Comparison of ENCODE assay signal across 1 cellular context in the genomic region with DNA sequence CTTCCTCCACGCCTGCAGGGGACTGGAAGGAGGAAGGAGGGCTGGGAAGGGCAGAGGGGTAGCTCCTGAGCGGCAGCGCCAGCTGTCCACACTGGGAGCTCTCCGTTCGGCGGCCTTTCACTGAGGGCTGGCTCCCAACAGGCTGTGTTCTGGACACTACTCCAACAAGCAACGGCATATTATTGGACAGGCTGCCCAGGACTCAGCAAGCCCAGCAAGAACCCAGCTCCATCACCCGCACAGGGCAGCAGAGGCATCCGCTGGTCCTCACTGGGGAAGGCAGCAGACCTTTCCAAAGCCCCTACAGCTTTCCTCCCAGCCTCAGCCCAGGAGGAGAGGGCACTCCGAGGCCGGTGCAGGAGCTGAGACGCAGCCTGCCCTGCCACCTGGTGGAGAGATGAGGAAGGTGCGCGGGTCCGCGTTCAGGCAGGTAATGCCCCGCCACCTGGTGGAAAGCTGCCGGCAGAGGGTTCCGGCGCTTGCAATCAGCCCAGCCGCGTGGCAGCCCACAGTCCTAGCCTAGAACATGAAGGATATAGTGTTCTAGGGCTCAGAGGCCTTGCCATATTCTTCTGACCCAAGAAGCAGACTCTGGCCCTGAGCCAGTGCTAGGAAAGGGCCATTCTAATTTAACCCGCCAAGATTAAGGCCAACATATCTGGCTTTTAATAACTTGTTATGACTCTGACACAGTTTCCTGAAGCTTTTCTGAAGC.
TF ChIP-seq lines count a peak whose summit lies in the region.

No MANE protein-coding gene starts in this region.

TF ChIP-seq in HepG2, 621 proteins besides CTCF, POLR2A, EP300 and RAD21 (continued from another document and continues in another):
- TF ChIP-seq, protein P1, sequence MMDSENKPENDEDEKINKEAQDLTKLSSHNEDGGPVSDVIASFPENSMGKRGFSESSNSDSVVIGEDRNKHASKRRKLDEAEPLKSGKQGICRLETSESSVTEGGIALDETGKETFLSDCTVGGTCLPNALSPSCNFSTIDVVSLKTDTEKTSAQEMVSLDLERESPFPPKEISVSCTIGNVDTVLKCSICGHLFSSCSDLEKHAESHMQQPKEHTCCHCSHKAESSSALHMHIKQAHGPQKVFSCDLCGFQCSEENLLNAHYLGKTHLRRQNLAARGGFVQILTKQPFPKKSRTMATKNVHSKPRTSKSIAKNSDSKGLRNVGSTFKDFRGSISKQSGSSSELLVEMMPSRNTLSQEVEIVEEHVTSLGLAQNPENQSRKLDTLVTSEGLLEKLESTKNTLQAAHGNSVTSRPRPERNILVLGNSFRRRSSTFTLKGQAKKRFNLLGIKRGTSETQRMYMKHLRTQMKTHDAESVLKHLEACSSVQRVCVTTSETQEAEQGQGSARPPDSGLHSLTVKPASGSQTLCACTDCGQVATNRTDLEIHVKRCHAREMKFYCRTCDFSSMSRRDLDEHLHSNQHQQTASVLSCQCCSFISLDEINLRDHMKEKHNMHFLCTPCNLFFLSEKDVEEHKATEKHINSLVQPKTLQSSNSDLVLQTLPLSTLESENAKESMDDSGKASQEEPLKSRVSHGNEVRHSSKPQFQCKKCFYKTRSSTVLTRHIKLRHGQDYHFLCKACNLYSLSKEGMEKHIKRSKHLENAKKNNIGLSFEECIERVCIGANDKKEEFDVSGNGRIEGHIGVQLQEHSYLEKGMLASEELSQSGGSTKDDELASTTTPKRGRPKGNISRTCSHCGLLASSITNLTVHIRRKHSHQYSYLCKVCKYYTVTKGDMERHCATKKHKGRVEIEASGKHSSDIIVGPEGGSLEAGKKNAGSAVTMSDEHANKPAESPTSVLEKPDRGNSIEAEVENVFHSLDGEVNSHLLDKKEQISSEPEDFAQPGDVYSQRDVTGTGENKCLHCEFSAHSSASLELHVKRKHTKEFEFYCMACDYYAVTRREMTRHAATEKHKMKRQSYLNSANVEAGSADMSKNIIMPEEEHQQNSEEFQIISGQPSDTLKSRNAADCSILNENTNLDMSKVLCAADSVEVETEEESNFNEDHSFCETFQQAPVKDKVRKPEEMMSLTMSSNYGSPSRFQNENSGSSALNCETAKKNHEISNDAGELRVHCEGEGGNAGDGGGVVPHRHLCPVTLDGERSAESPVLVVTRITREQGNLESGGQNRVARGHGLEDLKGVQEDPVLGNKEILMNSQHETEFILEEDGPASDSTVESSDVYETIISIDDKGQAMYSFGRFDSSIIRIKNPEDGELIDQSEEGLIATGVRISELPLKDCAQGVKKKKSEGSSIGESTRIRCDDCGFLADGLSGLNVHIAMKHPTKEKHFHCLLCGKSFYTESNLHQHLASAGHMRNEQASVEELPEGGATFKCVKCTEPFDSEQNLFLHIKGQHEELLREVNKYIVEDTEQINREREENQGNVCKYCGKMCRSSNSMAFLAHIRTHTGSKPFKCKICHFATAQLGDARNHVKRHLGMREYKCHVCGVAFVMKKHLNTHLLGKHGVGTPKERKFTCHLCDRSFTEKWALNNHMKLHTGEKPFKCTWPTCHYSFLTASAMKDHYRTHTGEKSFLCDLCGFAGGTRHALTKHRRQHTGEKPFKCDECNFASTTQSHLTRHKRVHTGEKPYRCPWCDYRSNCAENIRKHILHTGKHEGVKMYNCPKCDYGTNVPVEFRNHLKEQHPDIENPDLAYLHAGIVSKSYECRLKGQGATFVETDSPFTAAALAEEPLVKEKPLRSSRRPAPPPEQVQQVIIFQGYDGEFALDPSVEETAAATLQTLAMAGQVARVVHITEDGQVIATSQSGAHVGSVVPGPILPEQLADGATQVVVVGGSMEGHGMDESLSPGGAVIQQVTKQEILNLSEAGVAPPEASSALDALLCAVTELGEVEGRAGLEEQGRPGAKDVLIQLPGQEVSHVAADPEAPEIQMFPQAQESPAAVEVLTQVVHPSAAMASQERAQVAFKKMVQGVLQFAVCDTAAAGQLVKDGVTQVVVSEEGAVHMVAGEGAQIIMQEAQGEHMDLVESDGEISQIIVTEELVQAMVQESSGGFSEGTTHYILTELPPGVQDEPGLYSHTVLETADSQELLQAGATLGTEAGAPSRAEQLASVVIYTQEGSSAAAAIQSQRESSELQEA (CRISPR knock-in tag; IDR thresholded peaks at IDR 0.05; ENCODE audit: not compliant biosample characterization) = no peak
- TF ChIP-seq ZSCAN31 (CRISPR knock-in tag; IDR thresholded peaks at IDR 0.05; ENCODE audit: low read depth) (peak; percentile 36; the same call in 1 of the 2 replicates), ZNF451 (CRISPR knock-in tag; IDR thresholded peaks at IDR 0.05) (peak; percentile 69; the same call in 1 of the 2 replicates), BRD4 (CRISPR knock-in tag; IDR thresholded peaks at IDR 0.05) (no peak), ISL2 (CRISPR knock-in tag; IDR thresholded peaks at IDR 0.05) (no peak), ZNF33A (CRISPR knock-in tag; IDR thresholded peaks at IDR 0.05; ENCODE audit: borderline replicate concordance) (no peak), ZNF598 (CRISPR knock-in tag; IDR thresholded peaks at IDR 0.05; ENCODE audit: borderline replicate concordance) (peak; percentile 87; the same call in 1 of the 2 replicates), TEAD3 (CRISPR knock-in tag; optimal IDR thresholded peaks at IDR 0.05; ENCODE audit: borderline replicate concordance) (peak; percentile 72), RARG (CRISPR knock-in tag; IDR thresholded peaks at IDR 0.05; ENCODE audit: low read depth) (no peak), ZNF589 (CRISPR knock-in tag; conservative IDR thresholded peaks at IDR 0.05) (no peak), HNRNPK (IDR thresholded peaks at IDR 0.05; ENCODE audit: low read depth, low read length, poor library complexity, severe bottlenecking) (no peak), ZNF577 (CRISPR knock-in tag; IDR thresholded peaks at IDR 0.05; ENCODE audit: borderline replicate concordance, low read depth) (no peak), ZZZ3 (CRISPR knock-in tag; IDR thresholded peaks at IDR 0.05; ENCODE audit: borderline replicate concordance) (0 out of 2 replicates have a peak, but pooled peaks have one; percentile 50), ARHGAP35 (CRISPR knock-in tag; IDR thresholded peaks at IDR 0.05; ENCODE audit: borderline replicate concordance) (no peak), ZNF616 (CRISPR knock-in tag; IDR thresholded peaks at IDR 0.05; ENCODE audit: low read depth) (no peak), CCAR2 (optimal IDR thresholded peaks at IDR 0.05; ENCODE audit: low read depth, low read length) (no peak), ZBTB21 (CRISPR knock-in tag; IDR thresholded peaks at IDR 0.05) (no peak), YY1 (IDR thresholded peaks at IDR 0.05; ENCODE audit: insufficient read depth, insufficient replicate concordance, low read depth, low read length) (peak; percentile 69), ZNF546 (CRISPR knock-in tag; conservative IDR thresholded peaks at IDR 0.05) (no peak), TSC22D2 (CRISPR knock-in tag; IDR thresholded peaks at IDR 0.05; ENCODE audit: borderline replicate concordance) (peak; percentile 87; the same call in 1 of the 2 replicates), SP1 (IDR thresholded peaks at IDR 0.05) (no peak), SP1 (CRISPR knock-in tag; IDR thresholded peaks at IDR 0.05) (peak; percentile 47; the same call in 1 of the 2 replicates), CHCHD3 (CRISPR knock-in tag; IDR thresholded peaks at IDR 0.05) (no peak), HMG20A (CRISPR knock-in tag; IDR thresholded peaks at IDR 0.05; ENCODE audit: borderline replicate concordance) (0 out of 2 replicates have a peak, but pooled peaks have one; percentile 30), ISX (CRISPR knock-in tag; conservative IDR thresholded peaks at IDR 0.05) (no peak), RFX1 (IDR thresholded peaks at IDR 0.05) (no peak), NFIB (CRISPR knock-in tag; IDR thresholded peaks at IDR 0.05; ENCODE audit: borderline replicate concordance) (no peak), SP2 (CRISPR knock-in tag; IDR thresholded peaks at IDR 0.05) (no peak), ZNF510 (CRISPR knock-in tag; IDR thresholded peaks at IDR 0.05; ENCODE audit: low read depth) (0 out of 2 replicates have a peak, but pooled peaks have one; percentile 42), KDM2A (CRISPR knock-in tag; IDR thresholded peaks at IDR 0.05; ENCODE audit: borderline replicate concordance, low read depth) (peak; percentile 92), KLF11 (CRISPR knock-in tag; IDR thresholded peaks at IDR 0.05) (no peak), PTBP1 (IDR thresholded peaks at IDR 0.05; ENCODE audit: low read depth, low read length, poor library complexity, severe bottlenecking) (no peak)
- TF ChIP-seq, protein P2, sequence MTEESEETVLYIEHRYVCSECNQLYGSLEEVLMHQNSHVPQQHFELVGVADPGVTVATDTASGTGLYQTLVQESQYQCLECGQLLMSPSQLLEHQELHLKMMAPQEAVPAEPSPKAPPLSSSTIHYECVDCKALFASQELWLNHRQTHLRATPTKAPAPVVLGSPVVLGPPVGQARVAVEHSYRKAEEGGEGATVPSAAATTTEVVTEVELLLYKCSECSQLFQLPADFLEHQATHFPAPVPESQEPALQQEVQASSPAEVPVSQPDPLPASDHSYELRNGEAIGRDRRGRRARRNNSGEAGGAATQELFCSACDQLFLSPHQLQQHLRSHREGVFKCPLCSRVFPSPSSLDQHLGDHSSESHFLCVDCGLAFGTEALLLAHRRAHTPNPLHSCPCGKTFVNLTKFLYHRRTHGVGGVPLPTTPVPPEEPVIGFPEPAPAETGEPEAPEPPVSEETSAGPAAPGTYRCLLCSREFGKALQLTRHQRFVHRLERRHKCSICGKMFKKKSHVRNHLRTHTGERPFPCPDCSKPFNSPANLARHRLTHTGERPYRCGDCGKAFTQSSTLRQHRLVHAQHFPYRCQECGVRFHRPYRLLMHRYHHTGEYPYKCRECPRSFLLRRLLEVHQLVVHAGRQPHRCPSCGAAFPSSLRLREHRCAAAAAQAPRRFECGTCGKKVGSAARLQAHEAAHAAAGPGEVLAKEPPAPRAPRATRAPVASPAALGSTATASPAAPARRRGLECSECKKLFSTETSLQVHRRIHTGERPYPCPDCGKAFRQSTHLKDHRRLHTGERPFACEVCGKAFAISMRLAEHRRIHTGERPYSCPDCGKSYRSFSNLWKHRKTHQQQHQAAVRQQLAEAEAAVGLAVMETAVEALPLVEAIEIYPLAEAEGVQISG (CRISPR knock-in tag; IDR thresholded peaks at IDR 0.05) = peak; percentile 74
- TF ChIP-seq, protein P3, sequence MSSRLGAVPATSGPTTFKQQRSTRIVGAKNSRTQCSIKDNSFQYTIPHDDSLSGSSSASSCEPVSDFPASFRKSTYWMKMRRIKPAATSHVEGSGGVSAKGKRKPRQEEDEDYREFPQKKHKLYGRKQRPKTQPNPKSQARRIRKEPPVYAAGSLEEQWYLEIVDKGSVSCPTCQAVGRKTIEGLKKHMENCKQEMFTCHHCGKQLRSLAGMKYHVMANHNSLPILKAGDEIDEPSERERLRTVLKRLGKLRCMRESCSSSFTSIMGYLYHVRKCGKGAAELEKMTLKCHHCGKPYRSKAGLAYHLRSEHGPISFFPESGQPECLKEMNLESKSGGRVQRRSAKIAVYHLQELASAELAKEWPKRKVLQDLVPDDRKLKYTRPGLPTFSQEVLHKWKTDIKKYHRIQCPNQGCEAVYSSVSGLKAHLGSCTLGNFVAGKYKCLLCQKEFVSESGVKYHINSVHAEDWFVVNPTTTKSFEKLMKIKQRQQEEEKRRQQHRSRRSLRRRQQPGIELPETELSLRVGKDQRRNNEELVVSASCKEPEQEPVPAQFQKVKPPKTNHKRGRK (CRISPR knock-in tag; IDR thresholded peaks at IDR 0.05) = 0 out of 2 replicates have a peak, but pooled peaks have one; percentile 23
- TF ChIP-seq, protein P4, sequence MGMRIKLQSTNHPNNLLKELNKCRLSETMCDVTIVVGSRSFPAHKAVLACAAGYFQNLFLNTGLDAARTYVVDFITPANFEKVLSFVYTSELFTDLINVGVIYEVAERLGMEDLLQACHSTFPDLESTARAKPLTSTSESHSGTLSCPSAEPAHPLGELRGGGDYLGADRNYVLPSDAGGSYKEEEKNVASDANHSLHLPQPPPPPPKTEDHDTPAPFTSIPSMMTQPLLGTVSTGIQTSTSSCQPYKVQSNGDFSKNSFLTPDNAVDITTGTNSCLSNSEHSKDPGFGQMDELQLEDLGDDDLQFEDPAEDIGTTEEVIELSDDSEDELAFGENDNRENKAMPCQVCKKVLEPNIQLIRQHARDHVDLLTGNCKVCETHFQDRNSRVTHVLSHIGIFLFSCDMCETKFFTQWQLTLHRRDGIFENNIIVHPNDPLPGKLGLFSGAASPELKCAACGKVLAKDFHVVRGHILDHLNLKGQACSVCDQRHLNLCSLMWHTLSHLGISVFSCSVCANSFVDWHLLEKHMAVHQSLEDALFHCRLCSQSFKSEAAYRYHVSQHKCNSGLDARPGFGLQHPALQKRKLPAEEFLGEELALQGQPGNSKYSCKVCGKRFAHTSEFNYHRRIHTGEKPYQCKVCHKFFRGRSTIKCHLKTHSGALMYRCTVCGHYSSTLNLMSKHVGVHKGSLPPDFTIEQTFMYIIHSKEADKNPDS (CRISPR knock-in tag; IDR thresholded peaks at IDR 0.05) = no peak
- TF ChIP-seq, protein P5, sequence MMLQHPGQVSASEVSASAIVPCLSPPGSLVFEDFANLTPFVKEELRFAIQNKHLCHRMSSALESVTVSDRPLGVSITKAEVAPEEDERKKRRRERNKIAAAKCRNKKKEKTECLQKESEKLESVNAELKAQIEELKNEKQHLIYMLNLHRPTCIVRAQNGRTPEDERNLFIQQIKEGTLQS (CRISPR knock-in tag; IDR thresholded peaks at IDR 0.05) = no peak
- TF ChIP-seq, protein P6, sequence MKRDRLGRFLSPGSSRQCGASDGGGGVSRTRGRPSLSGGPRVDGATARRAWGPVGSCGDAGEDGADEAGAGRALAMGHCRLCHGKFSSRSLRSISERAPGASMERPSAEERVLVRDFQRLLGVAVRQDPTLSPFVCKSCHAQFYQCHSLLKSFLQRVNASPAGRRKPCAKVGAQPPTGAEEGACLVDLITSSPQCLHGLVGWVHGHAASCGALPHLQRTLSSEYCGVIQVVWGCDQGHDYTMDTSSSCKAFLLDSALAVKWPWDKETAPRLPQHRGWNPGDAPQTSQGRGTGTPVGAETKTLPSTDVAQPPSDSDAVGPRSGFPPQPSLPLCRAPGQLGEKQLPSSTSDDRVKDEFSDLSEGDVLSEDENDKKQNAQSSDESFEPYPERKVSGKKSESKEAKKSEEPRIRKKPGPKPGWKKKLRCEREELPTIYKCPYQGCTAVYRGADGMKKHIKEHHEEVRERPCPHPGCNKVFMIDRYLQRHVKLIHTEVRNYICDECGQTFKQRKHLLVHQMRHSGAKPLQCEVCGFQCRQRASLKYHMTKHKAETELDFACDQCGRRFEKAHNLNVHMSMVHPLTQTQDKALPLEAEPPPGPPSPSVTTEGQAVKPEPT (CRISPR knock-in tag; IDR thresholded peaks at IDR 0.05; ENCODE audit: low read depth) = no peak
- TF ChIP-seq, protein P7, sequence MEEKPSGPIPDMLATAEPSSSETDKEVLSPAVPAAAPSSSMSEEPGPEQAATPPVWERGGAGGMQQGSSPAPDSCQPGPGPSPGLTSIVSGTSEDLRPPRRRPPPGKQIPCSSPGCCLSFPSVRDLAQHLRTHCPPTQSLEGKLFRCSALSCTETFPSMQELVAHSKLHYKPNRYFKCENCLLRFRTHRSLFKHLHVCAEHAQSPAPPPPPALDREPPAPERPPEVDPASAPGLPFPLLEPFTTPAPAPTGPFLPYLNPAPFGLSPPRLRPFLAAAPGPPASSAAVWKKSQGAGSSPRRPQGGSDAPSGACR (CRISPR knock-in tag; IDR thresholded peaks at IDR 0.05) = no peak
